Comparison of ENCODE assay signal across 15 cellular contexts in genomic region chr2:197847666-197848401, GRCh38. TPM values are rescaled to one million over a fixed set of nuclear protein-coding genes. Genes with fewer than 3 reads are reported as not detected.
A peak's percentile ranks its signal among the peaks of the same experiment; 100 is the strongest.
DNase-seq lines count a peak whose midpoint lies in the region; ATAC-seq and TF ChIP-seq lines count a peak whose summit lies in the region.
"Had no signal": no experiment of that assay in that cellular context is flagged by ENCODE, and none has a peak within 500 bp of the region (broad histone marks: within the 10 kb centered on the region; RNA-seq: fewer than 3 reads in every experiment).

No MANE protein-coding gene starts in this region.

- CTCF ChIA-PET in activated naive CD4-positive, alpha-beta T cell treated with anti-CD3 and anti-CD28 coated beads, Interleukin-2, amount 10 ng/mL, durations not matched to agents 7 days and 5 days (lab: Charles Lee), result interaction anchor here (0.7 to 1.3 kb wide), 5 partner anchors 8 to 275 kb away, joined by 3 to 4 read pairs (median 3); no protein-coding TSS in a partner anchor
- CTCF ChIA-PET in A673 (lab: Charles Lee), result no interaction called here

- POLR2A ChIA-PET in A673 (lab: Charles Lee; ENCODE audit: low non-redundant PET), result no interaction called here

- H3K4me3 Mint-ChIP-seq in activated naive CD4-positive, alpha-beta T cell treated with anti-CD3 and anti-CD28 coated beads, Interleukin-2, amount 10 ng/mL, durations not matched to agents 7 days and 5 days, result no peak overlapping the region
- H3K4me3 Mint-ChIP-seq in effector memory CD8-positive, alpha-beta T cell, result no peak overlapping the region
- H3K4me3 Mint-ChIP-seq in stimulated activated effector memory CD8-positive, alpha-beta T cell treated with anti-CD3 and anti-CD28 coated beads, Interleukin-12 subunit alpha, Interleukin-12 subunit beta, amount 100 ng/mL, for 72 hours, result no peak overlapping the region
- no peak overlapping the region for H3K4me3 Mint-ChIP-seq in glutamatergic neuron (ENCODE audit: unreplicated experiment)

- H3K4me3 ChIP-seq in A673 (ENCODE audit: low read depth, low read length, poor library complexity, severe bottlenecking), result no peak overlapping the region
- H3K4me3 ChIP-seq: upper lobe of right lung had no signal

- H3K4me1 Mint-ChIP-seq in activated naive CD4-positive, alpha-beta T cell treated with anti-CD3 and anti-CD28 coated beads, Interleukin-2, amount 10 ng/mL, durations not matched to agents 7 days and 5 days, result peaks cover 42% of the 10 kb centered on the region
- H3K4me1 Mint-ChIP-seq in effector memory CD8-positive, alpha-beta T cell (ENCODE audit: low read depth in 2 of 2), result peaks cover 0 to 2% of the 10 kb centered on the region in 2 donors
- peaks cover 4% of the 10 kb centered on the region for H3K4me1 Mint-ChIP-seq in stimulated activated effector memory CD8-positive, alpha-beta T cell treated with anti-CD3 and anti-CD28 coated beads, Interleukin-12 subunit alpha, Interleukin-12 subunit beta, amount 100 ng/mL, for 72 hours
- H3K4me1 Mint-ChIP-seq in glutamatergic neuron (ENCODE audit: low read depth, unreplicated experiment), result peaks cover 12% of the 10 kb centered on the region

- H3K36me3 ChIP-seq in A673 (ENCODE audit: insufficient read depth, low read length, poor library complexity, severe bottlenecking), result no peaks in the 10 kb centered on the region
- H3K36me3 ChIP-seq: upper lobe of right lung had no signal

- no peak for TF ChIP-seq CTCF in glutamatergic neuron (IDR thresholded peaks at IDR 0.05; ENCODE audit: partially characterized antibody, unreplicated experiment)
- no peak for TF ChIP-seq CTCF in A673 (conservative IDR thresholded peaks at IDR 0.05; ENCODE audit: low read depth, low read length)

- peak; percentile 23 for DNase-seq in activated naive CD4-positive, alpha-beta T cell treated with anti-CD3 and anti-CD28 coated beads, Interleukin-2, amount 10 ng/mL, durations not matched to agents 7 days and 5 days
- DNase-seq in activated naive CD4-positive, alpha-beta T cell (lab: John Stamatoyannopoulos, UW), result no peak
- DNase-seq in NCI-H774 (lab: John Stamatoyannopoulos, UW), result peak; percentile 28
- DNase-seq in effector memory CD8-positive, alpha-beta T cell, result no peak
- no peak for DNase-seq in stimulated activated effector memory CD8-positive, alpha-beta T cell treated with anti-CD3 and anti-CD28 coated beads, Interleukin-12 subunit alpha, Interleukin-12 subunit beta, amount 100 ng/mL, for 72 hours (ENCODE audit: low spot score in 2 of 2)
- DNase-seq in glutamatergic neuron, result no peak
- no peak for DNase-seq in NAMALWA (ENCODE audit: low spot score)
- DNase-seq in A673 (ENCODE audit: low spot score), result no peak
- DNase-seq: activated effector memory CD4-positive, alpha-beta T cell treated with anti-CD3 and anti-CD28 coated beads, Interleukin-2, amount 50 U/mL, for 16 hours; cerebellar nuclear complex; DMS79 treated with DMSO at 0.1 percent for 48 hours; kidney; NCI-H510A treated with DMSO at 0.1 percent for 48 hours; upper lobe of right lung had no signal

- H3K27ac Mint-ChIP-seq in activated naive CD4-positive, alpha-beta T cell treated with anti-CD3 and anti-CD28 coated beads, Interleukin-2, amount 10 ng/mL, durations not matched to agents 7 days and 5 days, result peak overlapping the region; percentile 34
- no peak overlapping the region for H3K27ac Mint-ChIP-seq in effector memory CD8-positive, alpha-beta T cell
- H3K27ac Mint-ChIP-seq in stimulated activated effector memory CD8-positive, alpha-beta T cell treated with anti-CD3 and anti-CD28 coated beads, Interleukin-12 subunit alpha, Interleukin-12 subunit beta, amount 100 ng/mL, for 72 hours, result peak overlapping the region; percentile 72
- H3K27ac Mint-ChIP-seq in glutamatergic neuron (ENCODE audit: unreplicated experiment), result no peak overlapping the region

- H3K27me3 ChIP-seq in A673 (replicated peaks; ENCODE audit: insufficient read depth, low read depth, low read length, poor library complexity), result no peaks in the 10 kb centered on the region
- H3K27me3 ChIP-seq: upper lobe of right lung had no signal

- no peaks in the 10 kb centered on the region for H3K9me3 ChIP-seq in A673 (ENCODE audit: low read depth, low read length, poor library complexity, severe bottlenecking)
- H3K9me3 ChIP-seq: upper lobe of right lung had no signal

- intact Hi-C loops in A673 (cut with micrococcal nuclease; ENCODE audit: unreplicated experiment), result no loop called here

- H3K9me3 Mint-ChIP-seq in activated naive CD4-positive, alpha-beta T cell treated with anti-CD3 and anti-CD28 coated beads, Interleukin-2, amount 10 ng/mL, durations not matched to agents 7 days and 5 days, result no peaks in the 10 kb centered on the region
- H3K9me3 Mint-ChIP-seq in effector memory CD8-positive, alpha-beta T cell, result no peaks in the 10 kb centered on the region
- no peaks in the 10 kb centered on the region for H3K9me3 Mint-ChIP-seq in stimulated activated effector memory CD8-positive, alpha-beta T cell treated with anti-CD3 and anti-CD28 coated beads, Interleukin-12 subunit alpha, Interleukin-12 subunit beta, amount 100 ng/mL, for 72 hours
- H3K9me3 Mint-ChIP-seq in glutamatergic neuron (ENCODE audit: unreplicated experiment), result no peaks in the 10 kb centered on the region

- BruUV-seq in A673 (replicated peaks; lab: Mats Ljungman, UMichigan), result no TSS peak

- H3K27ac ChIP-seq in A673 (ENCODE audit: low read depth, low read length, poor library complexity, severe bottlenecking), result no peak overlapping the region
- H3K27ac ChIP-seq: upper lobe of right lung had no signal

- H3K4me1 ChIP-seq in A673 (ENCODE audit: insufficient read depth, low read length, poor library complexity, severe bottlenecking), result no peaks in the 10 kb centered on the region
- H3K4me1 ChIP-seq: upper lobe of right lung had no signal

- H3K36me3 Mint-ChIP-seq in activated naive CD4-positive, alpha-beta T cell treated with anti-CD3 and anti-CD28 coated beads, Interleukin-2, amount 10 ng/mL, durations not matched to agents 7 days and 5 days, result no peaks in the 10 kb centered on the region
- H3K36me3 Mint-ChIP-seq in effector memory CD8-positive, alpha-beta T cell (ENCODE audit: insufficient read depth), result no peaks in the 10 kb centered on the region
- H3K36me3 Mint-ChIP-seq in stimulated activated effector memory CD8-positive, alpha-beta T cell treated with anti-CD3 and anti-CD28 coated beads, Interleukin-12 subunit alpha, Interleukin-12 subunit beta, amount 100 ng/mL, for 72 hours, result no peaks in the 10 kb centered on the region
- no peaks in the 10 kb centered on the region for H3K36me3 Mint-ChIP-seq in glutamatergic neuron (ENCODE audit: unreplicated experiment)

- no peaks in the 10 kb centered on the region for H3K27me3 Mint-ChIP-seq in activated naive CD4-positive, alpha-beta T cell treated with anti-CD3 and anti-CD28 coated beads, Interleukin-2, amount 10 ng/mL, durations not matched to agents 7 days and 5 days
- H3K27me3 Mint-ChIP-seq in effector memory CD8-positive, alpha-beta T cell, result peaks cover 15 to 17% of the 10 kb centered on the region in 2 donors
- H3K27me3 Mint-ChIP-seq in glutamatergic neuron (ENCODE audit: unreplicated experiment), result no peaks in the 10 kb centered on the region

- ATAC-seq in effector memory CD8-positive, alpha-beta T cell (replicated peaks), result peak; percentile 37
- peak; percentile 65 for ATAC-seq in stimulated activated effector memory CD8-positive, alpha-beta T cell treated with anti-CD3 and anti-CD28 coated beads, Interleukin-12 subunit alpha, Interleukin-12 subunit beta, amount 100 ng/mL, for 72 hours
- ATAC-seq: Panc1 had no signal

RNA-seq across cellular contexts. Expression of gene PLCL1, which starts 43.4 kb away (rescaled TPM):
- total RNA-seq in glutamatergic neuron (ENCODE audit: unreplicated experiment) (28.8 TPM), A673 (2021) (not detected in 2 replicates)

Comparison
In these comparisons a context has a peak if more than half of its experiments do, and no peak if none do; other contexts are left out.
1. DNase-seq: peak in activated naive CD4-positive, alpha-beta T cell treated with anti-CD3 and anti-CD28 coated beads, Interleukin-2, amount 10 ng/mL, durations not matched to agents 7 days and 5 days (single experiment) and NCI-H774 (single experiment); none in activated naive CD4-positive, alpha-beta T cell (0 of 4), effector memory CD8-positive, alpha-beta T cell (0 of 3), stimulated activated effector memory CD8-positive, alpha-beta T cell treated with anti-CD3 and anti-CD28 coated beads, Interleukin-12 subunit alpha, Interleukin-12 subunit beta, amount 100 ng/mL, for 72 hours (0 of 2), glutamatergic neuron (single experiment), NAMALWA (single experiment) and A673 (single experiment).
2. H3K27ac Mint-ChIP-seq: peak in activated naive CD4-positive, alpha-beta T cell treated with anti-CD3 and anti-CD28 coated beads, Interleukin-2, amount 10 ng/mL, durations not matched to agents 7 days and 5 days (single experiment) and stimulated activated effector memory CD8-positive, alpha-beta T cell treated with anti-CD3 and anti-CD28 coated beads, Interleukin-12 subunit alpha, Interleukin-12 subunit beta, amount 100 ng/mL, for 72 hours (single experiment); none in effector memory CD8-positive, alpha-beta T cell (0 of 2) and glutamatergic neuron (single experiment).
3. RNA of gene PLCL1, which starts 43.4 kb away (total RNA-seq): 28.8 TPM in glutamatergic neuron (single experiment); not detected in A673; every median in the first group is over 10 times any median in the second.